Comparison of ENCODE assay signal across 1 cellular context in genomic region chr19:50492303-50493052, GRCh38.
TF ChIP-seq lines count a peak whose summit lies in the region.

No MANE protein-coding gene starts in this region.

TF ChIP-seq in SK-N-SH treated with all-trans-retinoic acid at 6 μM for 48 hours, 23 proteins besides CTCF, POLR2A, EP300 and RAD21 (continued from another document):
- TF ChIP-seq GLIS3 (CRISPR knock-in tag; IDR thresholded peaks at IDR 0.05), result no peak
- TF ChIP-seq ZC3H10 (CRISPR knock-in tag; IDR thresholded peaks at IDR 0.05), result no peak
- no peak for TF ChIP-seq TCF4 (CRISPR knock-in tag; IDR thresholded peaks at IDR 0.05; ENCODE audit: borderline replicate concordance)
- no peak for TF ChIP-seq PPARA (CRISPR knock-in tag; IDR thresholded peaks at IDR 0.05; ENCODE audit: borderline replicate concordance)
- no peak for TF ChIP-seq ZNF70 (CRISPR knock-in tag; IDR thresholded peaks at IDR 0.05)
- TF ChIP-seq CREB5 (CRISPR knock-in tag; IDR thresholded peaks at IDR 0.05; ENCODE audit: low read depth), result no peak
- no peak for TF ChIP-seq RARB (CRISPR knock-in tag; IDR thresholded peaks at IDR 0.05)
- TF ChIP-seq ISL1 (CRISPR knock-in tag; IDR thresholded peaks at IDR 0.05), result no peak
